Comparison of ENCODE assay signal across 1 cellular context in the genomic region with DNA sequence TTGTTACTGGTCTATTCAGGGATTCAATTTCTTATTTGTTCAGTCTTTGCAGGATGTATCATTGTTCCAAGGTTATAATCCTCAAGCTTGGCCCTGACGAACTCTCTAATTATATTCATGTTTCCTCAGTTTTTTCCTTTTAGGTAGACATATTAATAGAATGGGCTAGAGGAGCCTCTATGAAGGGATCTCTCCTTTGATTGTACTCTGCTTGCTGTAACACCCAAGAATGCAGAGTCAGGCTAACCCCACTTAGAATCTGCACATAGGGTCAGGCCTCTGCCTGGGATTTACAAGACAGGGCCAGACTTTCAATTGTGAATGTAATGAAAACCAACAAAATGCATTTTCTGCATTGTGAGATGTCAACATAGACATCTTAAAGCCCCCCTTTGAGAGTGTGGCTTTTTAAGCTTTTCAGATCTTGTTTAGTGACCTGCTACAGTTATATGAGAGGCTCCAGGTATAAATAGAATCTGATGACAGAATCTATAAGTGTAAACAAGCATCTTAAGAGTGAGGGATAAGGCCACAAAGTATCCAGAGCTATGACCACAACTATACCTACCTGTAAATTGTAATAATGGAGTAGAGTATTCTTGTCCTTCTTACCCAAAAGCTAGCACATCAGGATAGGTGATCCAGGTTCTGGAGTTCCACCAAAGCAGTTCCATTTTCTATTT.
TF ChIP-seq lines count a peak whose summit lies in the region.

No MANE protein-coding gene starts in this region.

TF ChIP-seq in H1, 55 proteins besides CTCF, POLR2A, EP300 and RAD21:
- TF ChIP-seq, protein P1, sequence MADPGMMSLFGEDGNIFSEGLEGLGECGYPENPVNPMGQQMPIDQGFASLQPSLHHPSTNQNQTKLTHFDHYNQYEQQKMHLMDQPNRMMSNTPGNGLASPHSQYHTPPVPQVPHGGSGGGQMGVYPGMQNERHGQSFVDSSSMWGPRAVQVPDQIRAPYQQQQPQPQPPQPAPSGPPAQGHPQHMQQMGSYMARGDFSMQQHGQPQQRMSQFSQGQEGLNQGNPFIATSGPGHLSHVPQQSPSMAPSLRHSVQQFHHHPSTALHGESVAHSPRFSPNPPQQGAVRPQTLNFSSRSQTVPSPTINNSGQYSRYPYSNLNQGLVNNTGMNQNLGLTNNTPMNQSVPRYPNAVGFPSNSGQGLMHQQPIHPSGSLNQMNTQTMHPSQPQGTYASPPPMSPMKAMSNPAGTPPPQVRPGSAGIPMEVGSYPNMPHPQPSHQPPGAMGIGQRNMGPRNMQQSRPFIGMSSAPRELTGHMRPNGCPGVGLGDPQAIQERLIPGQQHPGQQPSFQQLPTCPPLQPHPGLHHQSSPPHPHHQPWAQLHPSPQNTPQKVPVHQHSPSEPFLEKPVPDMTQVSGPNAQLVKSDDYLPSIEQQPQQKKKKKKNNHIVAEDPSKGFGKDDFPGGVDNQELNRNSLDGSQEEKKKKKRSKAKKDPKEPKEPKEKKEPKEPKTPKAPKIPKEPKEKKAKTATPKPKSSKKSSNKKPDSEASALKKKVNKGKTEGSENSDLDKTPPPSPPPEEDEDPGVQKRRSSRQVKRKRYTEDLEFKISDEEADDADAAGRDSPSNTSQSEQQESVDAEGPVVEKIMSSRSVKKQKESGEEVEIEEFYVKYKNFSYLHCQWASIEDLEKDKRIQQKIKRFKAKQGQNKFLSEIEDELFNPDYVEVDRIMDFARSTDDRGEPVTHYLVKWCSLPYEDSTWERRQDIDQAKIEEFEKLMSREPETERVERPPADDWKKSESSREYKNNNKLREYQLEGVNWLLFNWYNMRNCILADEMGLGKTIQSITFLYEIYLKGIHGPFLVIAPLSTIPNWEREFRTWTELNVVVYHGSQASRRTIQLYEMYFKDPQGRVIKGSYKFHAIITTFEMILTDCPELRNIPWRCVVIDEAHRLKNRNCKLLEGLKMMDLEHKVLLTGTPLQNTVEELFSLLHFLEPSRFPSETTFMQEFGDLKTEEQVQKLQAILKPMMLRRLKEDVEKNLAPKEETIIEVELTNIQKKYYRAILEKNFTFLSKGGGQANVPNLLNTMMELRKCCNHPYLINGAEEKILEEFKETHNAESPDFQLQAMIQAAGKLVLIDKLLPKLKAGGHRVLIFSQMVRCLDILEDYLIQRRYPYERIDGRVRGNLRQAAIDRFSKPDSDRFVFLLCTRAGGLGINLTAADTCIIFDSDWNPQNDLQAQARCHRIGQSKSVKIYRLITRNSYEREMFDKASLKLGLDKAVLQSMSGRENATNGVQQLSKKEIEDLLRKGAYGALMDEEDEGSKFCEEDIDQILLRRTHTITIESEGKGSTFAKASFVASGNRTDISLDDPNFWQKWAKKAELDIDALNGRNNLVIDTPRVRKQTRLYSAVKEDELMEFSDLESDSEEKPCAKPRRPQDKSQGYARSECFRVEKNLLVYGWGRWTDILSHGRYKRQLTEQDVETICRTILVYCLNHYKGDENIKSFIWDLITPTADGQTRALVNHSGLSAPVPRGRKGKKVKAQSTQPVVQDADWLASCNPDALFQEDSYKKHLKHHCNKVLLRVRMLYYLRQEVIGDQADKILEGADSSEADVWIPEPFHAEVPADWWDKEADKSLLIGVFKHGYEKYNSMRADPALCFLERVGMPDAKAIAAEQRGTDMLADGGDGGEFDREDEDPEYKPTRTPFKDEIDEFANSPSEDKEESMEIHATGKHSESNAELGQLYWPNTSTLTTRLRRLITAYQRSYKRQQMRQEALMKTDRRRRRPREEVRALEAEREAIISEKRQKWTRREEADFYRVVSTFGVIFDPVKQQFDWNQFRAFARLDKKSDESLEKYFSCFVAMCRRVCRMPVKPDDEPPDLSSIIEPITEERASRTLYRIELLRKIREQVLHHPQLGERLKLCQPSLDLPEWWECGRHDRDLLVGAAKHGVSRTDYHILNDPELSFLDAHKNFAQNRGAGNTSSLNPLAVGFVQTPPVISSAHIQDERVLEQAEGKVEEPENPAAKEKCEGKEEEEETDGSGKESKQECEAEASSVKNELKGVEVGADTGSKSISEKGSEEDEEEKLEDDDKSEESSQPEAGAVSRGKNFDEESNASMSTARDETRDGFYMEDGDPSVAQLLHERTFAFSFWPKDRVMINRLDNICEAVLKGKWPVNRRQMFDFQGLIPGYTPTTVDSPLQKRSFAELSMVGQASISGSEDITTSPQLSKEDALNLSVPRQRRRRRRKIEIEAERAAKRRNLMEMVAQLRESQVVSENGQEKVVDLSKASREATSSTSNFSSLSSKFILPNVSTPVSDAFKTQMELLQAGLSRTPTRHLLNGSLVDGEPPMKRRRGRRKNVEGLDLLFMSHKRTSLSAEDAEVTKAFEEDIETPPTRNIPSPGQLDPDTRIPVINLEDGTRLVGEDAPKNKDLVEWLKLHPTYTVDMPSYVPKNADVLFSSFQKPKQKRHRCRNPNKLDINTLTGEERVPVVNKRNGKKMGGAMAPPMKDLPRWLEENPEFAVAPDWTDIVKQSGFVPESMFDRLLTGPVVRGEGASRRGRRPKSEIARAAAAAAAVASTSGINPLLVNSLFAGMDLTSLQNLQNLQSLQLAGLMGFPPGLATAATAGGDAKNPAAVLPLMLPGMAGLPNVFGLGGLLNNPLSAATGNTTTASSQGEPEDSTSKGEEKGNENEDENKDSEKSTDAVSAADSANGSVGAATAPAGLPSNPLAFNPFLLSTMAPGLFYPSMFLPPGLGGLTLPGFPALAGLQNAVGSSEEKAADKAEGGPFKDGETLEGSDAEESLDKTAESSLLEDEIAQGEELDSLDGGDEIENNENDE (IDR thresholded peaks at IDR 0.05; ENCODE audit: insufficient replicate concordance, low read length), result no peak
- no peak for TF ChIP-seq SAP30 (IDR thresholded peaks at IDR 0.05; ENCODE audit: insufficient read depth, insufficient replicate concordance, low read length)
- TF ChIP-seq BRCA1 (IDR thresholded peaks at IDR 0.05; ENCODE audit: low read depth, low read length), result no peak
- TF ChIP-seq NANOG (IDR thresholded peaks at IDR 0.05; ENCODE audit: insufficient read depth, low read depth, low read length, poor library complexity, severe bottlenecking), result no peak
- TF ChIP-seq, protein P2, sequence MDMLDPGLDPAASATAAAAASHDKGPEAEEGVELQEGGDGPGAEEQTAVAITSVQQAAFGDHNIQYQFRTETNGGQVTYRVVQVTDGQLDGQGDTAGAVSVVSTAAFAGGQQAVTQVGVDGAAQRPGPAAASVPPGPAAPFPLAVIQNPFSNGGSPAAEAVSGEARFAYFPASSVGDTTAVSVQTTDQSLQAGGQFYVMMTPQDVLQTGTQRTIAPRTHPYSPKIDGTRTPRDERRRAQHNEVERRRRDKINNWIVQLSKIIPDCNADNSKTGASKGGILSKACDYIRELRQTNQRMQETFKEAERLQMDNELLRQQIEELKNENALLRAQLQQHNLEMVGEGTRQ (IDR thresholded peaks at IDR 0.05; ENCODE audit: low read length), result no peak
- no peak for TF ChIP-seq BACH1 (IDR thresholded peaks at IDR 0.05; ENCODE audit: low read length)
- TF ChIP-seq CBX5 (IDR thresholded peaks at IDR 0.05; ENCODE audit: low read depth, low read length), result no peak
- TF ChIP-seq SUZ12 (IDR thresholded peaks at IDR 0.05; ENCODE audit: low read length), result no peak
- no peak for TF ChIP-seq ATF2 (IDR thresholded peaks at IDR 0.05; ENCODE audit: low read length)
- TF ChIP-seq TCF12 (IDR thresholded peaks at IDR 0.05; ENCODE audit: low read depth, low read length), result no peak
- TF ChIP-seq SIX5 (IDR thresholded peaks at IDR 0.05; ENCODE audit: low read depth, low read length), result no peak
- no peak for TF ChIP-seq HDAC2 (IDR thresholded peaks at IDR 0.05; ENCODE audit: borderline replicate concordance in 1 of 2, low read depth in 2 of 2, low read length in 2 of 2)
- TF ChIP-seq YY1 (IDR thresholded peaks at IDR 0.05; ENCODE audit: low read depth, low read length), result no peak
- TF ChIP-seq SP2 (IDR thresholded peaks at IDR 0.05; ENCODE audit: low read length), result no peak
- no peak for TF ChIP-seq NRF1 (IDR thresholded peaks at IDR 0.05; ENCODE audit: low read depth, low read length)
- no peak for TF ChIP-seq ZNF274 (IDR thresholded peaks at IDR 0.05; ENCODE audit: borderline replicate concordance, extremely low read depth, low read length)
